Comparison of ENCODE assay signal across 11 cellular contexts in the genomic region with DNA sequence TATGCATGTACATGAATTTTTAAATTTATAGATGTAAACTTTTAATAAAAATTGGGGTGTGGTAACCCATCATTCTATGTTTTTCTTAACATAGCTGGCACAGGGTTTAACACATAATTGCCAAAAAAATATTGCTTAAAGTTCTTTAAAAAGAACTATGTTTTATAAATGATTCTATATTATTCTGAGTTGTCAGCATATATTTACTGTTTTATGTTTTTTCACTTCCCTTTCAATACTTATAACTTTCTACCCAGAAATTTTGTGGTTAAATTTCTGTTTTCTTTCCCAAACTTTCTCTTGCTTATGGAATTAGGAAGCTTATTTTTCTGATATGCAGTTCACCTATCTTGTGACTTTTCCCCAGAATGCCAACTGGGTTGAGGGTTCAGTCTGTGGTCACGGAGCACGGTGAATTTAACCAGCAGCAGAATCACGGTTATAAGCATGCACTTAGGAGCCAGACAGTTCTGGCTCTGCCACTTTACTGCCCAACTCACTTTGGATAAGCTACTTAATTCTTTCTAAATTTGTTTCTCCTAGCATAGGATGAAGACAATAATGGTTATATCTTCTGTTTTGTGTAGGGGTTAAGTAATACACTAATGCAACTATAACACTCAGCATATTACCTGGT. TPM values are rescaled to one million over a fixed set of nuclear protein-coding genes. Genes with fewer than 3 reads are reported as not detected.
DNase-seq lines count a peak whose midpoint lies in the region; ATAC-seq, FAIRE-seq and TF ChIP-seq lines count a peak whose summit lies in the region.
"Not testable (repeated sequence)": the region's sequence is repeated elsewhere in the genome, so short reads cannot be mapped to it uniquely, and the experiment has no call there.
"Had no signal": no experiment of that assay in that cellular context is flagged by ENCODE, and none has a peak within 500 bp of the region (broad histone marks: within the 10 kb centered on the region; RNA-seq: fewer than 3 reads in every experiment).

No MANE protein-coding gene starts in this region.

- not testable (repeated sequence) for H2BK120ac ChIP-seq in H1 (replicated peaks; ENCODE audit: low read depth, low read length)

- POLR2A ChIA-PET in HCT116 (lab: Charles Lee); H1 (lab: Charles Lee; ENCODE audit: partially characterized antibody): not testable (repeated sequence)

- H4K8ac ChIP-seq in H1 (ENCODE audit: extremely low read depth, insufficient read depth, low read length): not testable (repeated sequence)

- not testable (repeated sequence) for H2BK15ac ChIP-seq in H1 (ENCODE audit: low read length)

- H3K56ac ChIP-seq in H1 (replicated peaks; ENCODE audit: insufficient read length, low read depth, low read length): not testable (repeated sequence)

- TF ChIP-seq CTCF in HCT116 (IDR thresholded peaks at IDR 0.05 in 2 of 3, conservative IDR thresholded peaks at IDR 0.05 in 1 of 3; ENCODE audit: borderline replicate concordance in 1 of 3, insufficient read depth in 1 of 3, low read depth in 2 of 3, low read length in 2 of 3); H1 (IDR thresholded peaks at IDR 0.05; ENCODE audit: control extremely low read depth in 1 of 3, insufficient read depth in 1 of 3, low read depth in 1 of 3, low read length in 3 of 3); kidney (IDR thresholded peaks at IDR 0.05; ENCODE audit: borderline replicate concordance, extremely low read depth, insufficient read depth): not testable (repeated sequence)

- not testable (repeated sequence) for H3K9me2 ChIP-seq in HCT116 (ENCODE audit: insufficient read depth)

- not testable (repeated sequence) for H3K9ac ChIP-seq in HCT116 (ENCODE audit: low read length); H1 (replicated peaks in 1 of 4; ENCODE audit: extremely low read depth in 1 of 4, low read depth in 3 of 4, low read length in 3 of 4); kidney (ENCODE audit: low read length in 2 of 2); subcutaneous abdominal adipose tissue (ENCODE audit: low read length in 5 of 5)

- not testable (repeated sequence) for H2BK12ac ChIP-seq in H1 (ENCODE audit: low read depth, low read length)

- CTCF ChIA-PET in HCT116 (lab: Charles Lee) (interaction anchor here (1.7 kb wide), 1 partner anchor 13 kb away, joined by 7 read pairs; no protein-coding TSS in a partner anchor), H1 (lab: Charles Lee; ENCODE audit: partially characterized antibody) (interaction anchor here (0.6 kb wide), 1 partner anchor 12 kb away, joined by 3 read pairs; no protein-coding TSS in a partner anchor)

- H3K14ac ChIP-seq in H1 (ENCODE audit: insufficient read length): not testable (repeated sequence)

- TF ChIP-seq EP300 in H1 (IDR thresholded peaks at IDR 0.05; ENCODE audit: borderline replicate concordance in 1 of 2, low read depth in 2 of 2, low read length in 2 of 2): not testable (repeated sequence)

- not testable (repeated sequence) for H2BK5ac ChIP-seq in H1 (ENCODE audit: low read depth, low read length)

- H3K9me3 ChIP-seq in HCT116 (ENCODE audit: control insufficient read depth in 1 of 2, insufficient read depth in 1 of 2, low read depth in 1 of 2, low read length in 2 of 2); H1 (ENCODE audit: insufficient read depth in 2 of 2, low read depth in 1 of 2, low read length in 1 of 2); kidney (ENCODE audit: control insufficient read depth in 1 of 2, low read length in 2 of 2); subcutaneous abdominal adipose tissue (ENCODE audit: control insufficient read depth in 5 of 5, low read length in 5 of 5): not testable (repeated sequence)

- not testable (repeated sequence) for H2AFZ ChIP-seq in HCT116 (ENCODE audit: low read depth, low read length, poor library complexity, severe bottlenecking); H1 (ENCODE audit: low read length)

- RAD21 ChIA-PET in HCT116 (lab: Charles Lee; ENCODE audit: low non-redundant PET in 1 of 2, low total read pairs in 2 of 2, uncharacterized antibody in 2 of 2, unreplicated experiment in 2 of 2): not testable (repeated sequence)

- not testable (repeated sequence) for H3K79me2 ChIP-seq in HCT116 (ENCODE audit: insufficient read depth, low read length); H1 (ENCODE audit: control insufficient read depth in 1 of 2, insufficient read depth in 2 of 2, low read length in 2 of 2)

- not testable (repeated sequence) for H3K27me3 ChIP-seq in HCT116 (ENCODE audit: insufficient read depth, low read length); H1 (replicated peaks in 1 of 4; ENCODE audit: control insufficient read depth in 3 of 4, extremely low read depth in 1 of 4, insufficient read depth in 3 of 4, low read length in 3 of 4); subcutaneous abdominal adipose tissue (ENCODE audit: control insufficient read depth in 5 of 5, insufficient read depth in 4 of 5, low read length in 5 of 5)

- H3K4me3 ChIP-seq in HCT116 (replicated peaks in 1 of 2; ENCODE audit: low read depth in 1 of 2, low read length in 2 of 2); H1 (ENCODE audit: extremely low read depth in 1 of 4, insufficient read depth in 2 of 4, low read depth in 3 of 4, low read length in 4 of 4); kidney (ENCODE audit: low read length in 2 of 2); subcutaneous abdominal adipose tissue (ENCODE audit: low read depth in 1 of 5, low read length in 5 of 5): not testable (repeated sequence)

- not testable (repeated sequence) for ATAC-seq in HCT116
- peak; percentile 75 for ATAC-seq in Right ventricle myocardium superior (ENCODE audit: poor library complexity)

- H3K4me2 ChIP-seq in HCT116 (ENCODE audit: low read length): peak overlapping the region; percentile 62; the same call in 1 of the 2 replicates
- H3K4me2 ChIP-seq in H1 (ENCODE audit: insufficient read depth in 1 of 2, low read depth in 2 of 2, low read length in 2 of 2): not testable (repeated sequence)

- not testable (repeated sequence) for H2AK5ac ChIP-seq in H1 (ENCODE audit: low read depth, low read length)

- H3K23ac ChIP-seq in H1 (ENCODE audit: insufficient read length): not testable (repeated sequence)

- not testable (repeated sequence) for H3K27ac ChIP-seq in HCT116 (ENCODE audit: low read depth, low read length); H1 (ENCODE audit: low read depth, low read length); kidney (ENCODE audit: low read depth in 2 of 2, low read length in 2 of 2)
- H3K27ac ChIP-seq in subcutaneous abdominal adipose tissue (ENCODE audit: low read depth, low read length): peak overlapping the region; percentile 92

- not testable (repeated sequence) for H3K18ac ChIP-seq in H1 (ENCODE audit: extremely low read depth, low read length)

- H3K23me2 ChIP-seq in H1 (ENCODE audit: low read depth, low read length): not testable (repeated sequence)

- TF ChIP-seq RAD21 in HCT116 (IDR thresholded peaks at IDR 0.05; ENCODE audit: low read depth); H1 (IDR thresholded peaks at IDR 0.05 in 1 of 2, conservative IDR thresholded peaks at IDR 0.05 in 1 of 2; ENCODE audit: low read depth in 2 of 2, low read length in 2 of 2): not testable (repeated sequence)

- H4K20me1 ChIP-seq in HCT116 (ENCODE audit: insufficient read depth); H1 (replicated peaks in 1 of 2; ENCODE audit: control insufficient read depth in 1 of 2, insufficient read depth in 2 of 2, low read length in 2 of 2): not testable (repeated sequence)

- H3K4me1 ChIP-seq in HCT116 (ENCODE audit: control insufficient read depth in 1 of 2, insufficient read depth in 2 of 2, low read length in 2 of 2) (peaks cover 16 to 24% of the 10 kb centered on the region in 2 experiments; a peak in 3 of 4 replicates), subcutaneous abdominal adipose tissue (ENCODE audit: control insufficient read depth in 5 of 5, insufficient read depth in 5 of 5, low read length in 5 of 5) (peaks cover 0 to 22% (median 12%) of the 10 kb centered on the region in 5 donors)
- not testable (repeated sequence) for H3K4me1 ChIP-seq in H1 (replicated peaks in 1 of 4; ENCODE audit: control insufficient read depth in 3 of 4, insufficient read depth in 4 of 4, low read length in 3 of 4); kidney (ENCODE audit: control insufficient read depth in 1 of 2, insufficient read depth in 1 of 2, low read depth in 1 of 2, low read length in 2 of 2)

- H3K36me3 ChIP-seq in HCT116 (ENCODE audit: control insufficient read depth in 1 of 2, insufficient read depth in 2 of 2, low read length in 2 of 2); H1 (ENCODE audit: control insufficient read depth in 2 of 4, insufficient read depth in 4 of 4, low read length in 3 of 4); kidney (ENCODE audit: control insufficient read depth in 1 of 2, insufficient read depth in 2 of 2, low read length in 2 of 2); subcutaneous abdominal adipose tissue (ENCODE audit: control insufficient read depth in 5 of 5, insufficient read depth in 5 of 5, low read length in 5 of 5): not testable (repeated sequence)

- H4K5ac ChIP-seq in H1 (ENCODE audit: insufficient read length, low read depth, low read length): not testable (repeated sequence)

- H3K79me1 ChIP-seq in H1 (ENCODE audit: low read depth, low read length): not testable (repeated sequence)

- WGBS in H1 (ENCODE audit: extremely low coverage in 1 of 2, insufficient coverage in 1 of 2, insufficient read length in 1 of 2, insufficient replicate concordance in 2 of 2, low coverage in 1 of 2, low lambda C conversion rate in 2 of 2, missing lambda C conversion rate in 1 of 2), 2 experiments: 91% methylated on average over 3 of the region's 3 CpGs; no CpG with 5 or more reads in 1 of the 2 experiments

- not testable (repeated sequence) for BruUV-seq in HCT116 (replicated peaks; lab: Mats Ljungman, UMichigan)

- DNase-seq in GM18507 (ENCODE audit: extremely low spot score, insufficient read length, low read depth); HCT116 (ENCODE audit: low read depth, low spot score); H1 (ENCODE audit: low read depth in 1 of 2, low spot score in 2 of 2); Right ventricle myocardium superior; kidney: not testable (repeated sequence)

- intact Hi-C loops in HCT116 (cut with micrococcal nuclease); Right ventricle myocardium superior (cut with DNase I); kidney (cut with DNase I): not testable (repeated sequence)

- TF ChIP-seq POLR2A in HCT116 (IDR thresholded peaks at IDR 0.05; ENCODE audit: borderline replicate concordance, extremely low read depth, insufficient read depth, insufficient read length); H1 (IDR thresholded peaks at IDR 0.05; ENCODE audit: control extremely low read depth in 1 of 2, low read depth in 2 of 2, low read length in 2 of 2): not testable (repeated sequence)

- peak; percentile 5 for FAIRE-seq in GM18507 (lab: Jason Lieb, UNC)
- FAIRE-seq in TTC549 (lab: Jason Lieb, UNC): peak; percentile 7
- peak; percentile 71 for FAIRE-seq in H1 (lab: Jason Lieb, UNC)
- FAIRE-seq in kidney (lab: Jason Lieb, UNC): peak; percentile 59

- not testable (repeated sequence) for H4K91ac ChIP-seq in H1 (replicated peaks; ENCODE audit: insufficient read length, low read length)

- H2BK20ac ChIP-seq in H1 (ENCODE audit: low read length): not testable (repeated sequence)

- H3K4ac ChIP-seq in H1 (replicated peaks; ENCODE audit: insufficient read length, low read depth, low read length): not testable (repeated sequence)

RNA-seq across cellular contexts. Expression of a gene that starts 6.2 kb away (rescaled TPM):
- total RNA-seq in HCT116 (2021; ENCODE audit: unreplicated experiment): not detected
- polyA plus RNA-seq in HCT116 (2012): not detected in 2 replicates
- total RNA-seq in H1 (2021; fragmentation: NEBNext Ultra II Directional; extraction: Animal tissue kit (Norgen Biotek cat#: 25700)): 1.3 TPM in 2 replicates
- 0.38 TPM in 2 replicates for polyA plus RNA-seq in H1 (2011; rRNA removed)
- polyA plus RNA-seq in H1 (2011; cell fraction: cytosol; rRNA removed): 0.59 TPM
- polyA plus RNA-seq in H1 (2011; cell fraction: nucleus; rRNA removed): 0.26 TPM
- polyA plus RNA-seq in H1 (2012, experiment 1 of 2): 0.76 to 1.2 TPM (median 0.83 TPM) in 4 replicates
- polyA plus RNA-seq in H1 (2012, experiment 2 of 2): 1.5 TPM
- 1.6 TPM for polyA plus RNA-seq in H1 (2013, experiment 1 of 2)
- polyA plus RNA-seq in H1 (2013, experiment 2 of 2): 1.8 TPM
- 0.19 and 0.32 TPM in 2 replicates for polyA minus RNA-seq in H1 (2011; rRNA and poly(A)+ RNA removed)
- polyA minus RNA-seq in H1 (2011; cell fraction: cytosol; rRNA and poly(A)+ RNA removed): not detected
- polyA minus RNA-seq in H1 (2011; cell fraction: nucleus; rRNA and poly(A)+ RNA removed): 0.80 TPM
- total RNA-seq in Right ventricle myocardium superior: 18.4 TPM
- total RNA-seq in kidney: 23.1 TPM
- polyA plus RNA-seq in kidney (ENCODE audit: insufficient read depth, low read depth, low replicate concordance): 45.0 TPM
- total RNA-seq: CD4-positive, alpha-beta memory T cell had no signal
- polyA plus RNA-seq: CD4-positive, alpha-beta memory T cell had no signal

RNA-seq across cellular contexts. Expression of a gene that starts 9.0 kb away (rescaled TPM):
- total RNA-seq in HCT116 (2021; ENCODE audit: unreplicated experiment): 0.91 TPM
- 0.47 and 0.66 TPM in 2 replicates for polyA plus RNA-seq in HCT116 (2012)
- total RNA-seq in H1 (2021; fragmentation: NEBNext Ultra II Directional; extraction: Animal tissue kit (Norgen Biotek cat#: 25700)): 0.21 and 0.26 TPM in 2 replicates
- polyA plus RNA-seq in H1 (2011; rRNA removed): not detected in 2 replicates
- polyA plus RNA-seq in H1 (2011; cell fraction: cytosol; rRNA removed): 0.16 TPM
- polyA plus RNA-seq in H1 (2011; cell fraction: nucleus; rRNA removed): not detected
- polyA plus RNA-seq in H1 (2012, experiment 1 of 2): 0.10 to 0.12 TPM in 2 of 4 replicates, not detected in the others
- polyA plus RNA-seq in H1 (2012, experiment 2 of 2): not detected
- 0.12 TPM for polyA plus RNA-seq in H1 (2013, experiment 1 of 2)
- 0.09 TPM for polyA plus RNA-seq in H1 (2013, experiment 2 of 2)
- polyA minus RNA-seq in H1 (2011; rRNA and poly(A)+ RNA removed): 0.09 TPM in 1 of 2 replicates, not detected in the other
- not detected for polyA minus RNA-seq in H1 (2011; cell fraction: cytosol; rRNA and poly(A)+ RNA removed)
- 1.1 TPM for polyA minus RNA-seq in H1 (2011; cell fraction: nucleus; rRNA and poly(A)+ RNA removed)
- total RNA-seq in Right ventricle myocardium superior: not detected
- 0.35 TPM for total RNA-seq in kidney
- polyA plus RNA-seq in kidney (ENCODE audit: insufficient read depth, low read depth, low replicate concordance): not detected
- total RNA-seq: A673; CD4-positive, alpha-beta memory T cell; GM12878; GM23338 had no signal
- polyA plus RNA-seq: CD4-positive, alpha-beta memory T cell; GM12878 had no signal

RNA-seq across cellular contexts. Expression of a gene that starts 24.8 kb away (rescaled TPM):
- total RNA-seq in HCT116 (2021; ENCODE audit: unreplicated experiment): 0.15 TPM
- polyA plus RNA-seq in HCT116 (2012): 0.07 TPM in 1 of 2 replicates, not detected in the other
- total RNA-seq in H1 (2021; fragmentation: NEBNext Ultra II Directional; extraction: Animal tissue kit (Norgen Biotek cat#: 25700)): 8.9 and 10.9 TPM in 2 replicates
- 6.8 and 7.5 TPM in 2 replicates for polyA plus RNA-seq in H1 (2011; rRNA removed)
- 6.8 TPM for polyA plus RNA-seq in H1 (2011; cell fraction: cytosol; rRNA removed)
- polyA plus RNA-seq in H1 (2011; cell fraction: nucleus; rRNA removed): 7.8 TPM
- polyA plus RNA-seq in H1 (2012, experiment 1 of 2): 7.4 to 12.2 TPM (median 8.2 TPM) in 4 replicates
- polyA plus RNA-seq in H1 (2012, experiment 2 of 2): 7.9 TPM
- polyA plus RNA-seq in H1 (2013, experiment 1 of 2): 41.7 TPM
- 47.9 TPM for polyA plus RNA-seq in H1 (2013, experiment 2 of 2)
- 1.4 and 2.7 TPM in 2 replicates for polyA minus RNA-seq in H1 (2011; rRNA and poly(A)+ RNA removed)
- 1.9 TPM for polyA minus RNA-seq in H1 (2011; cell fraction: cytosol; rRNA and poly(A)+ RNA removed)
- polyA minus RNA-seq in H1 (2011; cell fraction: nucleus; rRNA and poly(A)+ RNA removed): 5.4 TPM
- total RNA-seq in Right ventricle myocardium superior: 1.3 TPM
- 42.5 TPM for total RNA-seq in kidney
- 7.8 TPM for polyA plus RNA-seq in kidney (ENCODE audit: insufficient read depth, low read depth, low replicate concordance)
- total RNA-seq: CD4-positive, alpha-beta memory T cell had no signal
- polyA plus RNA-seq: CD4-positive, alpha-beta memory T cell had no signal
